In genomic region chr9:104093647-104094533, GRCh38 we compare ENCODE assay signal across 8 cellular contexts. TPM values are rescaled to one million over a fixed set of nuclear protein-coding genes. Genes with fewer than 3 reads are reported as not detected.
A peak's percentile ranks its signal among the peaks of the same experiment; 100 is the strongest.
DNase-seq lines count a peak whose midpoint lies in the region; ATAC-seq and TF ChIP-seq lines count a peak whose summit lies in the region.

Gene SMC2, plus strand, starts transcription at chr9:104094309. Its CDS starts 1,076 bp downstream, at chr9:104095385.

- H3K27ac Mint-ChIP-seq in activated naive CD4-positive, alpha-beta T cell treated with anti-CD3 and anti-CD28 coated beads, Interleukin-2, amount 50 U/mL, for 72 hours: peak within 1 kb of the TSS; percentile 95 to 99

- TF ChIP-seq CTCF in GM06990 (IDR thresholded peaks at IDR 0.05; ENCODE audit: insufficient read depth, low read length, poor library complexity, severe bottlenecking) (no peak), omental fat pad (IDR thresholded peaks at IDR 0.05) (no peak), thoracic aorta (IDR thresholded peaks at IDR 0.05) (no peak)

- peaks cover 19 to 31% of the 10 kb centered on the region in 2 donors for H3K4me1 ChIP-seq in thoracic aorta (ENCODE audit: control insufficient read depth in 1 of 2, low read depth in 2 of 2)

- peak within 1 kb of the TSS; percentile 91 to 94 for H3K27ac ChIP-seq in thoracic aorta

- DNase-seq in GM06990 (ENCODE audit: extremely low read depth, insufficient read length): peak; percentile 94
- DNase-seq in NCI-H1092 (lab: John Stamatoyannopoulos, UW): peak; percentile 92
- DNase-seq in activated naive CD4-positive, alpha-beta T cell treated with anti-CD3 and anti-CD28 coated beads, Interleukin-2, amount 50 U/mL, for 72 hours (ENCODE audit: low spot score in 2 of 2): peak; percentile 90 to 92
- peak; percentile 92 for DNase-seq in glomerular visceral epithelial cell (ENCODE audit: extremely low spot score)
- peak; percentile 75 for DNase-seq in omental fat pad (ENCODE audit: low spot score)
- DNase-seq in thoracic aorta (ENCODE audit: low spot score): peak; percentile 69

- H3K9me3 ChIP-seq in thoracic aorta: no peaks in the 10 kb centered on the region

- H3K36me3 ChIP-seq in GM06990 (ENCODE audit: control insufficient read depth, insufficient read depth, low read length) (no peaks in the 10 kb centered on the region), thoracic aorta (no peaks in the 10 kb centered on the region)

- H3K4me3 ChIP-seq in GM06990 (replicated peaks; ENCODE audit: low read depth, low read length): peak within 1 kb of the TSS; percentile 66
- H3K4me3 ChIP-seq in thoracic aorta: peak within 1 kb of the TSS; percentile 84

- ATAC-seq in HG02588 (IDR thresholded peaks at IDR 0.05; ENCODE audit: unreplicated experiment) (peak; percentile 90), SK-N-SH treated with all-trans-retinoic acid at 6 μM for 48 hours (peak; percentile 95), omental fat pad (ENCODE audit: low FRiP score) (peak; percentile 99), thoracic aorta (ENCODE audit: insufficient number of reproducible peaks, low FRiP score, low read depth) (peak; percentile 94)
- peak; percentile 89 to 95 for ATAC-seq in activated naive CD4-positive, alpha-beta T cell treated with anti-CD3 and anti-CD28 coated beads, Interleukin-2, amount 50 U/mL, for 72 hours

- H3K36me3 Mint-ChIP-seq in activated naive CD4-positive, alpha-beta T cell treated with anti-CD3 and anti-CD28 coated beads, Interleukin-2, amount 50 U/mL, for 72 hours: peaks cover 35 to 40% of the 10 kb centered on the region in 2 donors

- peaks cover 0 to 3% of the 10 kb centered on the region in 2 donors for H3K9me3 Mint-ChIP-seq in activated naive CD4-positive, alpha-beta T cell treated with anti-CD3 and anti-CD28 coated beads, Interleukin-2, amount 50 U/mL, for 72 hours

- no peaks in the 10 kb centered on the region for H3K27me3 ChIP-seq in GM06990 (replicated peaks; ENCODE audit: control insufficient read depth, insufficient read depth, low read length)
- H3K27me3 ChIP-seq in thoracic aorta (replicated peaks; ENCODE audit: insufficient read depth): no peaks in the 10 kb centered on the region

TF ChIP-seq in SK-N-SH treated with all-trans-retinoic acid at 6 μM for 48 hours, 23 proteins besides CTCF, POLR2A, EP300 and RAD21:
- no peak for TF ChIP-seq ARNTL (CRISPR knock-in tag; IDR thresholded peaks at IDR 0.05; ENCODE audit: borderline replicate concordance, low read depth)

RNA-seq across cellular contexts. Expression of gene SMC2, which starts in this region (rescaled TPM):
- total RNA-seq in activated naive CD4-positive, alpha-beta T cell treated with anti-CD3 and anti-CD28 coated beads, Interleukin-2, amount 50 U/mL, for 72 hours: 10 to 100 TPM; 66.3 to 80.7 TPM
- 1 to 10 TPM; 5.4 to 8.4 (median 6.9) TPM for total RNA-seq in omental fat pad
- 1 to 10 TPM; 3.5 to 5.0 TPM for total RNA-seq in thoracic aorta

Comparison
In these comparisons a context has a peak if more than half of its experiments do, and no peak if none do; other contexts are left out.
1. Peak in every context shown above with its lines: DNase-seq, ATAC-seq, H3K4me3 ChIP-seq and H3K27ac ChIP-seq.
2. RNA of gene SMC2 (total RNA-seq): 66.3 to 80.7 TPM in activated naive CD4-positive, alpha-beta T cell treated with anti-CD3 and anti-CD28 coated beads, Interleukin-2, amount 50 U/mL, for 72 hours; 5.4 to 8.4 TPM in omental fat pad and 3.5 to 5.0 TPM in thoracic aorta; every median in the first group is over 4 times any median in the second.